In the genomic region with DNA sequence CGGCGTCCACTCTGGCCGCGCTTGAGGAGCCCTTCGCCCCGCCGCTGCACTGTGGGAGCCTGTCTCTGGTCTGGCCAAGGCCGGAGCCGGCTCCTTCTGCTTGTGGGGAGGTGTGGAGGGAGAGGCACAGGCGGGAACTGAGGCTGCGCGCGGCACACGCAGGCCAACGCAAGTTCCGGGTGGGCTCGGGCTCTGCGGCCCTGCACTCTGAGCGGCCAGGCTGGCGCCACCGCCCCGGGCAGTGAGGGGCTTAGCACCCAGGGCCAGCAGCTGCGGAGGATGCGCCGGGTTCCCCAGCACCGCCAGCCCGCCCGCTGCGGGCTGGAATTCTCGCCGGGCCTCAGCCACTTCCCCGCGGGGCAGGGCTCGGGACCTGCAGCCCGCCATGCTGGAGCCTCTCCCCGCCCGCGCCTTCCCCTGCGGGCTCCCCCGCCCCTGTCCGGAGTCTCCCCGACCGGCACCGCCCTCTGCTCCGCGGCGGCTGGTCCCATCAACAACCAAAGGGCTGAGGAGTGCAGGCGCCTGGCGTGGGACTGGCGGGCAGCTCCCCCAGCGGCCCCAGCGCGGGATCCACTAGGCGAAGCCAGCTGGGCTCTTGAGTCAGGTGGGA, we compare ENCODE assay signal across 1 cellular context.
TF ChIP-seq lines count a peak whose summit lies in the region.

No MANE protein-coding gene starts in this region.

TF ChIP-seq in K562, 482 proteins besides CTCF, POLR2A, EP300 and RAD21 (continued from another document):
- TF ChIP-seq, protein P1, sequence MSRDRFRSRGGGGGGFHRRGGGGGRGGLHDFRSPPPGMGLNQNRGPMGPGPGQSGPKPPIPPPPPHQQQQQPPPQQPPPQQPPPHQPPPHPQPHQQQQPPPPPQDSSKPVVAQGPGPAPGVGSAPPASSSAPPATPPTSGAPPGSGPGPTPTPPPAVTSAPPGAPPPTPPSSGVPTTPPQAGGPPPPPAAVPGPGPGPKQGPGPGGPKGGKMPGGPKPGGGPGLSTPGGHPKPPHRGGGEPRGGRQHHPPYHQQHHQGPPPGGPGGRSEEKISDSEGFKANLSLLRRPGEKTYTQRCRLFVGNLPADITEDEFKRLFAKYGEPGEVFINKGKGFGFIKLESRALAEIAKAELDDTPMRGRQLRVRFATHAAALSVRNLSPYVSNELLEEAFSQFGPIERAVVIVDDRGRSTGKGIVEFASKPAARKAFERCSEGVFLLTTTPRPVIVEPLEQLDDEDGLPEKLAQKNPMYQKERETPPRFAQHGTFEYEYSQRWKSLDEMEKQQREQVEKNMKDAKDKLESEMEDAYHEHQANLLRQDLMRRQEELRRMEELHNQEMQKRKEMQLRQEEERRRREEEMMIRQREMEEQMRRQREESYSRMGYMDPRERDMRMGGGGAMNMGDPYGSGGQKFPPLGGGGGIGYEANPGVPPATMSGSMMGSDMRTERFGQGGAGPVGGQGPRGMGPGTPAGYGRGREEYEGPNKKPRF (IDR thresholded peaks at IDR 0.05; ENCODE audit: low read depth, low read length) = no peak
- peak; percentile 49; the same call in 1 of the 2 replicates for TF ChIP-seq RB1 (IDR thresholded peaks at IDR 0.05; ENCODE audit: low read depth)
- peak; percentile 67 for TF ChIP-seq KDM5B (IDR thresholded peaks at IDR 0.05; ENCODE audit: insufficient replicate concordance, low read depth, low read length)
- peak; percentile 40 for TF ChIP-seq RBBP5 (IDR thresholded peaks at IDR 0.05; ENCODE audit: borderline replicate concordance, insufficient read depth, low read length, poor library complexity, severe bottlenecking)
- TF ChIP-seq NONO (IDR thresholded peaks at IDR 0.05; ENCODE audit: low read depth in 2 of 2, low read length in 1 of 2) = peak in 1 of 2 experiments; percentile 48; a peak in 2 of 4 replicates
- TF ChIP-seq, protein P2, sequence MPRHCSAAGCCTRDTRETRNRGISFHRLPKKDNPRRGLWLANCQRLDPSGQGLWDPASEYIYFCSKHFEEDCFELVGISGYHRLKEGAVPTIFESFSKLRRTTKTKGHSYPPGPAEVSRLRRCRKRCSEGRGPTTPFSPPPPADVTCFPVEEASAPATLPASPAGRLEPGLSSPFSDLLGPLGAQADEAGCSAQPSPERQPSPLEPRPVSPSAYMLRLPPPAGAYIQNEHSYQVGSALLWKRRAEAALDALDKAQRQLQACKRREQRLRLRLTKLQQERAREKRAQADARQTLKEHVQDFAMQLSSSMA (CRISPR knock-in tag; IDR thresholded peaks at IDR 0.05) = no peak
- TF ChIP-seq ATF1 (CRISPR knock-in tag; IDR thresholded peaks at IDR 0.05) = no peak
- peak; percentile 40; the same call in 1 of the 2 replicates for TF ChIP-seq ATF1 (tag; IDR thresholded peaks at IDR 0.05)
- 0 out of 2 replicates have a peak, but pooled peaks have one; percentile 19 for TF ChIP-seq L3MBTL2 (IDR thresholded peaks at IDR 0.05)
- TF ChIP-seq ZNF431 (CRISPR knock-in tag; IDR thresholded peaks at IDR 0.05) = no peak
- peak; percentile 71; the same call in 1 of the 2 replicates for TF ChIP-seq PHF8 (IDR thresholded peaks at IDR 0.05; ENCODE audit: borderline replicate concordance, low read length)
- TF ChIP-seq EGR1 (conservative IDR thresholded peaks at IDR 0.05) = no peak
- peak; percentile 80 to 85 for TF ChIP-seq NRF1 (conservative IDR thresholded peaks at IDR 0.05 in 1 of 2, IDR thresholded peaks at IDR 0.05 in 1 of 2)
- peak; percentile 55 for TF ChIP-seq PHF20 (IDR thresholded peaks at IDR 0.05; ENCODE audit: partially characterized antibody)
- peak; percentile 75 for TF ChIP-seq CXXC5 (CRISPR knock-in tag; IDR thresholded peaks at IDR 0.05)
- peak in 1 of 3 experiments; percentile 66 for TF ChIP-seq YY1 (IDR thresholded peaks at IDR 0.05; ENCODE audit: borderline replicate concordance in 1 of 3, control insufficient read depth in 1 of 3, extremely low read depth in 1 of 3, insufficient read depth in 3 of 3, insufficient read length in 1 of 3, insufficient replicate concordance in 2 of 3, low read depth in 1 of 3, low read length in 2 of 3)
- TF ChIP-seq PRMT5 (CRISPR knock-in tag; IDR thresholded peaks at IDR 0.05) = no peak
- no peak for TF ChIP-seq MTF1 (CRISPR knock-in tag; IDR thresholded peaks at IDR 0.05; ENCODE audit: borderline replicate concordance)
- TF ChIP-seq CREBBP (IDR thresholded peaks at IDR 0.05; ENCODE audit: low read depth, low read length) = no peak
- TF ChIP-seq POLR2G (IDR thresholded peaks at IDR 0.05; ENCODE audit: low read depth, low read length) = peak; percentile 81
- no peak for TF ChIP-seq FOS (IDR thresholded peaks at IDR 0.05; ENCODE audit: extremely low read depth, insufficient read length)
- TF ChIP-seq CBFA2T3 (IDR thresholded peaks at IDR 0.05) = no peak
- TF ChIP-seq ELF1 (tag; IDR thresholded peaks at IDR 0.05) = 0 out of 2 replicates have a peak, but pooled peaks have one; percentile 24
- no peak for TF ChIP-seq NBN (IDR thresholded peaks at IDR 0.05; ENCODE audit: low read depth)
- TF ChIP-seq, protein P3, sequence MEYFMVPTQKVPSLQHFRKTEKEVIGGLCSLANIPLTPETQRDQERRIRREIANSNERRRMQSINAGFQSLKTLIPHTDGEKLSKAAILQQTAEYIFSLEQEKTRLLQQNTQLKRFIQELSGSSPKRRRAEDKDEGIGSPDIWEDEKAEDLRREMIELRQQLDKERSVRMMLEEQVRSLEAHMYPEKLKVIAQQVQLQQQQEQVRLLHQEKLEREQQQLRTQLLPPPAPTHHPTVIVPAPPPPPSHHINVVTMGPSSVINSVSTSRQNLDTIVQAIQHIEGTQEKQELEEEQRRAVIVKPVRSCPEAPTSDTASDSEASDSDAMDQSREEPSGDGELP (CRISPR knock-in tag; IDR thresholded peaks at IDR 0.05; ENCODE audit: borderline replicate concordance) = peak; percentile 77
- no peak for TF ChIP-seq MYBL2 (IDR thresholded peaks at IDR 0.05; ENCODE audit: low read depth)
- TF ChIP-seq MYBL2 (CRISPR knock-in tag; IDR thresholded peaks at IDR 0.05; ENCODE audit: borderline replicate concordance) = no peak
- no peak for TF ChIP-seq DDX20 (tag; IDR thresholded peaks at IDR 0.05; ENCODE audit: low read depth)
- no peak for TF ChIP-seq ZNF589 (CRISPR knock-in tag; IDR thresholded peaks at IDR 0.05; ENCODE audit: low read depth)
- TF ChIP-seq TAF1 (IDR thresholded peaks at IDR 0.05; ENCODE audit: control insufficient read depth, extremely low read depth, insufficient read depth, low read length, severe bottlenecking) = peak; percentile 28
- TF ChIP-seq ZNF282 (CRISPR knock-in tag; IDR thresholded peaks at IDR 0.05) = no peak
- TF ChIP-seq TEAD4 (IDR thresholded peaks at IDR 0.05; ENCODE audit: low read length) = no peak
- no peak for TF ChIP-seq TEAD4 (CRISPR knock-in tag; IDR thresholded peaks at IDR 0.05; ENCODE audit: borderline replicate concordance)
- TF ChIP-seq, protein P4, sequence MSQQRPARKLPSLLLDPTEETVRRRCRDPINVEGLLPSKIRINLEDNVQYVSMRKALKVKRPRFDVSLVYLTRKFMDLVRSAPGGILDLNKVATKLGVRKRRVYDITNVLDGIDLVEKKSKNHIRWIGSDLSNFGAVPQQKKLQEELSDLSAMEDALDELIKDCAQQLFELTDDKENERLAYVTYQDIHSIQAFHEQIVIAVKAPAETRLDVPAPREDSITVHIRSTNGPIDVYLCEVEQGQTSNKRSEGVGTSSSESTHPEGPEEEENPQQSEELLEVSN (IDR thresholded peaks at IDR 0.05; ENCODE audit: borderline replicate concordance in 1 of 2, extremely low read depth in 1 of 2, insufficient read depth in 1 of 2, insufficient read length in 1 of 2, low read depth in 1 of 2, low read length in 1 of 2, poor library complexity in 1 of 2, severe bottlenecking in 1 of 2) = peak in 1 of 2 experiments; percentile 21
- peak; percentile 36; the same call in 1 of the 2 replicates for TF ChIP-seq GABPB1 (CRISPR knock-in tag; IDR thresholded peaks at IDR 0.05)
- TF ChIP-seq BACH1 (tag; IDR thresholded peaks at IDR 0.05) = no peak
- TF ChIP-seq KLF1 (tag; IDR thresholded peaks at IDR 0.05) = no peak
- TF ChIP-seq ZEB2 (IDR thresholded peaks at IDR 0.05) = no peak
- TF ChIP-seq EP400 (IDR thresholded peaks at IDR 0.05) = peak; percentile 14; the same call in 1 of the 2 replicates
